13 cellular contexts compared by ENCODE assay signal in the genomic region with DNA sequence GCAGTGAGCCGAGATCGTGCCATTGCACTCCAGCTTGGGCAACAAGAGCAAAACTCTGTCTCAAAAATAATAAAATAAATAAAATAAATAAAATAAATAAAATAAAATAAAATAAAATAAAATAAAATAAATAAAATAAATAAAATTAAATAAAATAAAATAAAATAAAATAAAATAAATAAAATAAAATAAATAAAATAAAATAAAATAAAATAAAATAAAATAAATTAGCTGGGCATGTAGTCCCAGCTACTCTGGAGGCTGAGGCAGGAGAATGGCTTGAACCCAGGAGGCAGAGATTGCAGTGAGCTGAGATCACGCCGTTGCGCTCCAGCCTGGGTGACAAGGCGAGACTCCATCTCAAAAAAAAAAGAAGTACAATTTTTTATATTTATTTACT. TPM values are rescaled to one million over a fixed set of nuclear protein-coding genes. Genes with fewer than 3 reads are reported as not detected.
"Had no signal": no experiment of that assay in that cellular context is flagged by ENCODE, and none has a peak within 500 bp of the region (broad histone marks: within the 10 kb centered on the region; RNA-seq: fewer than 3 reads in every experiment).

No MANE protein-coding gene starts in this region.

RNA-seq across cellular contexts. Expression of gene PRSS12, which starts 53.2 kb away (rescaled TPM):
- total RNA-seq: activated B cell treated with CpG ODN at 0.5 μM for 24 hours; activated CD4-positive, alpha-beta memory T cell treated with anti-CD3 and anti-CD28 coated beads for 36 hours; activated CD4-positive, alpha-beta memory T cell treated with anti-CD3 and anti-CD28 coated beads, Interleukin-2, amount 10 ng/mL, durations not matched to agents 7 days and 5 days; activated CD4-positive, alpha-beta T cell treated with anti-CD3 and anti-CD28 coated beads for 36 hours; activated CD4-positive, alpha-beta T cell treated with anti-CD3 and anti-CD28 coated beads, Interleukin-2, amount 10 ng/mL, durations not matched to agents 24 days and 14 days; activated CD4-positive, alpha-beta T cell treated with anti-CD3 and anti-CD28 coated beads, Interleukin-2, amount 10 ng/mL, durations not matched to agents 7 days and 5 days; activated CD8-positive, alpha-beta memory T cell treated with anti-CD3 and anti-CD28 coated beads for 36 hours; activated CD8-positive, alpha-beta memory T cell treated with anti-CD3 and anti-CD28 coated beads, Interleukin-2, amount 10 ng/mL, durations not matched to agents 7 days and 5 days; activated CD8-positive, alpha-beta T cell treated with anti-CD3 and anti-CD28 coated beads for 36 hours; activated CD8-positive, alpha-beta T cell treated with anti-CD3 and anti-CD28 coated beads, Interleukin-2, amount 10 ng/mL, durations not matched to agents 7 days and 5 days; T-helper 1 cell treated with Interleukin-12 subunit alpha and Interleukin-12 subunit beta and Interleukin-4 antibody, amounts not matched to agents 30 ng/mL and 1 ng/mL, for 36 hours; T-helper 17 cell; T-helper 2 cell treated with Interferon-gamma antibody and Interleukin-4, amounts not matched to agents 100 ng/mL and 5 ng/mL, for 36 hours had no signal
